ENCODE assay signal across 1 cellular context in genomic region chr19:11191934-11192333, GRCh38.
TF ChIP-seq lines count a peak whose summit lies in the region.

No MANE protein-coding gene starts in this region.

TF ChIP-seq in Ishikawa, 13 proteins besides CTCF, POLR2A, EP300 and RAD21 (continued from another document):
- TF ChIP-seq, protein P1, sequence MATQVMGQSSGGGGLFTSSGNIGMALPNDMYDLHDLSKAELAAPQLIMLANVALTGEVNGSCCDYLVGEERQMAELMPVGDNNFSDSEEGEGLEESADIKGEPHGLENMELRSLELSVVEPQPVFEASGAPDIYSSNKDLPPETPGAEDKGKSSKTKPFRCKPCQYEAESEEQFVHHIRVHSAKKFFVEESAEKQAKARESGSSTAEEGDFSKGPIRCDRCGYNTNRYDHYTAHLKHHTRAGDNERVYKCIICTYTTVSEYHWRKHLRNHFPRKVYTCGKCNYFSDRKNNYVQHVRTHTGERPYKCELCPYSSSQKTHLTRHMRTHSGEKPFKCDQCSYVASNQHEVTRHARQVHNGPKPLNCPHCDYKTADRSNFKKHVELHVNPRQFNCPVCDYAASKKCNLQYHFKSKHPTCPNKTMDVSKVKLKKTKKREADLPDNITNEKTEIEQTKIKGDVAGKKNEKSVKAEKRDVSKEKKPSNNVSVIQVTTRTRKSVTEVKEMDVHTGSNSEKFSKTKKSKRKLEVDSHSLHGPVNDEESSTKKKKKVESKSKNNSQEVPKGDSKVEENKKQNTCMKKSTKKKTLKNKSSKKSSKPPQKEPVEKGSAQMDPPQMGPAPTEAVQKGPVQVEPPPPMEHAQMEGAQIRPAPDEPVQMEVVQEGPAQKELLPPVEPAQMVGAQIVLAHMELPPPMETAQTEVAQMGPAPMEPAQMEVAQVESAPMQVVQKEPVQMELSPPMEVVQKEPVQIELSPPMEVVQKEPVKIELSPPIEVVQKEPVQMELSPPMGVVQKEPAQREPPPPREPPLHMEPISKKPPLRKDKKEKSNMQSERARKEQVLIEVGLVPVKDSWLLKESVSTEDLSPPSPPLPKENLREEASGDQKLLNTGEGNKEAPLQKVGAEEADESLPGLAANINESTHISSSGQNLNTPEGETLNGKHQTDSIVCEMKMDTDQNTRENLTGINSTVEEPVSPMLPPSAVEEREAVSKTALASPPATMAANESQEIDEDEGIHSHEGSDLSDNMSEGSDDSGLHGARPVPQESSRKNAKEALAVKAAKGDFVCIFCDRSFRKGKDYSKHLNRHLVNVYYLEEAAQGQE (IDR thresholded peaks at IDR 0.05; ENCODE audit: low read depth), result no peak
- TF ChIP-seq NFIC (IDR thresholded peaks at IDR 0.05), result peak; percentile 25; the same call in 1 of the 2 replicates
